ENCODE assay signal across 1 cellular context in the genomic region with DNA sequence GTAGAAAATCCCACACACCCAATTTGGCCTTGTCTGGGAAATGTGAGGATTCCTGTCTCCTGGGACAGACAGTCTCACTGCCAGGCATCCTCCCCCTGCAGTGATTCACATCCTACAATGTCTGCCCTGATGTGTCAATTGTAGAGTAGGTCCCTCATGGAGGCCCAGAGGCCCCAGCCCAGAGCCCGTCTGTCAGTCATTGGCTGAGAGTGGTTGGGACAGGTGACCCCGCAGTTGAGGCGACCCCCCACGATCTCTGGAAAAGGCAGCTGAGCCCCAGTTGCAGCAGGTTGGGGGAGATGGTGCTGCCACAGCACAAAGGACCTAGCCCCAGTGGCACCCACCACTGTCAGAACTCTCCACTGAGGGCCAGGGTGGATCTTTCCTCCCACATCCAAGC.
TF ChIP-seq lines count a peak whose summit lies in the region.

No MANE protein-coding gene starts in this region.

TF ChIP-seq in IMR-90, 13 proteins besides CTCF, POLR2A, EP300 and RAD21 (continued from another document):
- TF ChIP-seq FOS (IDR thresholded peaks at IDR 0.05; ENCODE audit: low read depth, low read length): peak; percentile 71
